In genomic region chr11:134228625-134229024, GRCh38 we compare ENCODE assay signal across 10 cellular contexts.
DNase-seq lines count a peak whose midpoint lies in the region; ATAC-seq and TF ChIP-seq lines count a peak whose summit lies in the region.
"Had no signal": no experiment of that assay in that cellular context is flagged by ENCODE, and none has a peak within 500 bp of the region (broad histone marks: within the 10 kb centered on the region; RNA-seq: fewer than 3 reads in every experiment).

No MANE protein-coding gene starts in this region.

- TF ChIP-seq POLR2A in erythroblast (IDR thresholded peaks at IDR 0.05; ENCODE audit: low read length), result no peak

- ATAC-seq in HG02610 (IDR thresholded peaks at IDR 0.05; ENCODE audit: unreplicated experiment), result peak; percentile 61
- peak; percentile 75 for ATAC-seq in stimulated activated memory B cell treated with anti-CD40 and anti-IgM and Interleukin-4, amounts not matched to agents 10 μg/mL and 1 μg/mL and 100 μg/mL, for 72 hours

- H3K36me3 Mint-ChIP-seq in stimulated activated memory B cell treated with anti-CD40 and anti-IgM and Interleukin-4, amounts not matched to agents 10 μg/mL and 1 μg/mL and 100 μg/mL, for 72 hours, result peaks cover 8% of the 10 kb centered on the region

- peaks cover 75% of the 10 kb centered on the region for H3K4me1 Mint-ChIP-seq in stimulated activated memory B cell treated with anti-CD40 and anti-IgM and Interleukin-4, amounts not matched to agents 10 μg/mL and 1 μg/mL and 100 μg/mL, for 72 hours

- peak; percentile 25 for DNase-seq in stimulated activated CD4-positive, alpha-beta T cell treated with anti-CD3 and anti-CD28 coated beads, Interleukin-15, amount 100 ng/mL, for 24 hours
- no peak for DNase-seq in stimulated activated CD4-positive, alpha-beta T cell treated with anti-CD3 and anti-CD28 coated beads, Interleukin-4, amount 100 ng/mL, for 1 hour
- DNase-seq in NCI-H2171 treated with DMSO at 0.1 percent for 48 hours (lab: John Stamatoyannopoulos, UW) (peak; percentile 67), pons (ENCODE audit: low spot score) (no peak), NCI-H1694 treated with DMSO at 0.1 percent for 48 hours (lab: John Stamatoyannopoulos, UW) (no peak), erythroblast (lab: John Stamatoyannopoulos, UW) (no peak)
- DNase-seq: DMS79, endodermal cell had no signal

- peak overlapping the region; percentile 2 for H3K4me3 Mint-ChIP-seq in stimulated activated memory B cell treated with anti-CD40 and anti-IgM and Interleukin-4, amounts not matched to agents 10 μg/mL and 1 μg/mL and 100 μg/mL, for 72 hours
- H3K4me3 Mint-ChIP-seq: endodermal cell had no signal

- H3K27ac Mint-ChIP-seq in stimulated activated memory B cell treated with anti-CD40 and anti-IgM and Interleukin-4, amounts not matched to agents 10 μg/mL and 1 μg/mL and 100 μg/mL, for 72 hours, result no peak overlapping the region
- H3K27ac Mint-ChIP-seq: endodermal cell had no signal

- H3K9me3 Mint-ChIP-seq in stimulated activated memory B cell treated with anti-CD40 and anti-IgM and Interleukin-4, amounts not matched to agents 10 μg/mL and 1 μg/mL and 100 μg/mL, for 72 hours, result no peaks in the 10 kb centered on the region
- H3K9me3 Mint-ChIP-seq: endodermal cell had no signal

- peaks cover 33% of the 10 kb centered on the region for H3K27me3 Mint-ChIP-seq in stimulated activated memory B cell treated with anti-CD40 and anti-IgM and Interleukin-4, amounts not matched to agents 10 μg/mL and 1 μg/mL and 100 μg/mL, for 72 hours

Comparison
In these comparisons a context has a peak if more than half of its experiments do, and no peak if none do; other contexts are left out.
1. DNase-seq: peak in stimulated activated CD4-positive, alpha-beta T cell treated with anti-CD3 and anti-CD28 coated beads, Interleukin-15, amount 100 ng/mL, for 24 hours (single experiment) and NCI-H2171 treated with DMSO at 0.1 percent for 48 hours (single experiment); none in stimulated activated CD4-positive, alpha-beta T cell treated with anti-CD3 and anti-CD28 coated beads, Interleukin-4, amount 100 ng/mL, for 1 hour (single experiment), pons (single experiment), NCI-H1694 treated with DMSO at 0.1 percent for 48 hours (single experiment) and erythroblast (0 of 2).